In genomic region chr3:176430244-176430893, GRCh38 we compare ENCODE assay signal across 8 cellular contexts.
DNase-seq lines count a peak whose midpoint lies in the region; ATAC-seq and TF ChIP-seq lines count a peak whose summit lies in the region.

No MANE protein-coding gene starts in this region.

- H3K36me3 Mint-ChIP-seq in stimulated activated effector memory CD8-positive, alpha-beta T cell treated with anti-CD3 and anti-CD28 coated beads, Interleukin-12 subunit alpha, Interleukin-12 subunit beta, amount 100 ng/mL, for 72 hours: no peaks in the 10 kb centered on the region
- H3K36me3 Mint-ChIP-seq in activated naive CD8-positive, alpha-beta T cell treated with anti-CD3 and anti-CD28 coated beads, Interleukin-2, amount 50 U/mL, for 24 hours (ENCODE audit: low read depth): no peaks in the 10 kb centered on the region

- no peaks in the 10 kb centered on the region for H3K27me3 ChIP-seq in WERI-Rb-1 (ENCODE audit: insufficient read depth, low read depth, severe bottlenecking)

- peaks cover 10% of the 10 kb centered on the region for H3K9me3 Mint-ChIP-seq in stimulated activated effector memory CD8-positive, alpha-beta T cell treated with anti-CD3 and anti-CD28 coated beads, Interleukin-12 subunit alpha, Interleukin-12 subunit beta, amount 100 ng/mL, for 72 hours
- H3K9me3 Mint-ChIP-seq in activated naive CD8-positive, alpha-beta T cell treated with anti-CD3 and anti-CD28 coated beads, Interleukin-2, amount 50 U/mL, for 24 hours: no peaks in the 10 kb centered on the region

- TF ChIP-seq CTCF in AG09309 (IDR thresholded peaks at IDR 0.05; ENCODE audit: control insufficient read depth, insufficient read depth, low read depth, low read length, missing control alignments): peak; percentile 64
- peak; percentile 55 for TF ChIP-seq CTCF in WERI-Rb-1 (IDR thresholded peaks at IDR 0.05; ENCODE audit: low read depth, low read length)

- H3K27me3 Mint-ChIP-seq in activated naive CD8-positive, alpha-beta T cell treated with anti-CD3 and anti-CD28 coated beads, Interleukin-2, amount 50 U/mL, for 24 hours: no peaks in the 10 kb centered on the region

- H3K27ac Mint-ChIP-seq in stimulated activated effector memory CD8-positive, alpha-beta T cell treated with anti-CD3 and anti-CD28 coated beads, Interleukin-12 subunit alpha, Interleukin-12 subunit beta, amount 100 ng/mL, for 72 hours: no peak overlapping the region
- H3K27ac Mint-ChIP-seq in activated naive CD8-positive, alpha-beta T cell treated with anti-CD3 and anti-CD28 coated beads, Interleukin-2, amount 50 U/mL, for 24 hours: no peak overlapping the region

- H3K27ac ChIP-seq in WERI-Rb-1: no peak overlapping the region

- no peaks in the 10 kb centered on the region for H3K4me1 Mint-ChIP-seq in stimulated activated effector memory CD8-positive, alpha-beta T cell treated with anti-CD3 and anti-CD28 coated beads, Interleukin-12 subunit alpha, Interleukin-12 subunit beta, amount 100 ng/mL, for 72 hours
- no peaks in the 10 kb centered on the region for H3K4me1 Mint-ChIP-seq in activated naive CD8-positive, alpha-beta T cell treated with anti-CD3 and anti-CD28 coated beads, Interleukin-2, amount 50 U/mL, for 24 hours

- H3K4me3 ChIP-seq in AG09309 (ENCODE audit: control insufficient read depth, low read depth, low read length): no peak overlapping the region
- no peak overlapping the region for H3K4me3 ChIP-seq in WERI-Rb-1 (ENCODE audit: low read depth, low read length)

- DNase-seq in AG09309 (ENCODE audit: low read depth): peak; percentile 51
- peak; percentile 56 for DNase-seq in NCI-H1417 treated with DMSO at 0.1 percent for 48 hours (lab: John Stamatoyannopoulos, UW)
- DNase-seq in WERI-Rb-1: peak; percentile 9
- peak; percentile 54 for DNase-seq in iPS-NIHi11 (ENCODE audit: low spot score)
- DNase-seq in stimulated activated effector memory CD8-positive, alpha-beta T cell treated with anti-CD3 and anti-CD28 coated beads, Interleukin-12 subunit alpha, Interleukin-12 subunit beta, amount 100 ng/mL, for 72 hours (ENCODE audit: low spot score in 2 of 2): no peak
- DNase-seq in activated naive CD8-positive, alpha-beta T cell treated with anti-CD3 and anti-CD28 coated beads, Interleukin-2, amount 50 U/mL, for 24 hours: no peak

- ATAC-seq in GM18861 (IDR thresholded peaks at IDR 0.05; ENCODE audit: unreplicated experiment) (peak; percentile 68), GM21619 (IDR thresholded peaks at IDR 0.05; ENCODE audit: unreplicated experiment) (no peak)
- ATAC-seq in stimulated activated effector memory CD8-positive, alpha-beta T cell treated with anti-CD3 and anti-CD28 coated beads, Interleukin-12 subunit alpha, Interleukin-12 subunit beta, amount 100 ng/mL, for 72 hours: no peak
- ATAC-seq in activated naive CD8-positive, alpha-beta T cell treated with anti-CD3 and anti-CD28 coated beads, Interleukin-2, amount 50 U/mL, for 24 hours: no peak

- H3K36me3 ChIP-seq in WERI-Rb-1: no peaks in the 10 kb centered on the region

- no peaks in the 10 kb centered on the region for H3K9me3 ChIP-seq in WERI-Rb-1 (ENCODE audit: severe bottlenecking)

- H3K4me3 Mint-ChIP-seq in stimulated activated effector memory CD8-positive, alpha-beta T cell treated with anti-CD3 and anti-CD28 coated beads, Interleukin-12 subunit alpha, Interleukin-12 subunit beta, amount 100 ng/mL, for 72 hours: no peak overlapping the region
- no peak overlapping the region for H3K4me3 Mint-ChIP-seq in activated naive CD8-positive, alpha-beta T cell treated with anti-CD3 and anti-CD28 coated beads, Interleukin-2, amount 50 U/mL, for 24 hours

Comparison
In these comparisons a context has a peak if more than half of its experiments do, and no peak if none do; other contexts are left out.
1. DNase-seq: peak in AG09309 (single experiment), NCI-H1417 treated with DMSO at 0.1 percent for 48 hours (single experiment), WERI-Rb-1 (single experiment) and iPS-NIHi11 (single experiment); none in stimulated activated effector memory CD8-positive, alpha-beta T cell treated with anti-CD3 and anti-CD28 coated beads, Interleukin-12 subunit alpha, Interleukin-12 subunit beta, amount 100 ng/mL, for 72 hours (0 of 2) and activated naive CD8-positive, alpha-beta T cell treated with anti-CD3 and anti-CD28 coated beads, Interleukin-2, amount 50 U/mL, for 24 hours (single experiment).